Comparison of ENCODE assay signal across 25 cellular contexts in the genomic region with DNA sequence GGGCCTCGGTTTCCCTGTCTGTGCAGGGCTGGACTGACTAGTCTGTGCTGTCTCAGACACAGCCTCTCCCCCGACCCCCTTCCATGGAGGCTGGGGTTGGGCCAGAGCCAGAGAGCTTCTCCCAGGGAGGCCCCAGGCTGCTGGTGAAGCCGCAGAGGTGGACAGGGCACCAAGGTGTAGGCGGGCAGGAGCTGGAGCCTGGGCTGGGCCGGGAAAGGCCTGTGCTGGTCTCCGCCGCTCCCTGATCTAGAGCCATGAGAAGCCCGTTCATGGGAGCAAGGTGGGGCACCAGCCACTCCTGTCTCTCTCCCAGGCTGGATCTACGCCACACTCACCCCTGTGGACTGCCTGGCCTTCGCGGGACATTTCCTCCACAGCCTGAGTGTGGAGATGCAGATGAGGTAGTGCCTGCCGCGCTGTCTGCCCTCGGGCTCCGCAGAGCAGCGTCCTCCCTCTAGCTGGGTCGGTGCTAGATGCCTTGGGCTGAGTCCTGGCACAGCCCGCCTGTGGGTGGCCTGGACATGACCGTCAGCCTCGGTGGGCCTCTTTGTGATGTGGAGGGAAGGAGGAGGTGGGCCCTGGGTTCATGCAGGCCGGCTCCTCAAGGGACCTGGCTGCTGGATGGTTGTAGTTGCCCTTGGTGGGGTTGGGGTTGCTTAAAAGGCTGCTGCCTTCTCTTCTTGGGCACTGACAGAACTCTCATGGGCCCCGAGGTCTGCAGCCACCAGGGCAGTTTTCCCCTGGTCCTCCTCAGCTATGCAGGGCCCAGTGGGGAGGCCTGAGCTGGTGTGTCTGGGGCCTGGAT.
A peak's percentile ranks its signal among the peaks of the same experiment; 100 is the strongest.
DNase-seq lines count a peak whose midpoint lies in the region; ATAC-seq and TF ChIP-seq lines count a peak whose summit lies in the region.
"Had no signal": no experiment of that assay in that cellular context is flagged by ENCODE, and none has a peak within 500 bp of the region (broad histone marks: within the 10 kb centered on the region; RNA-seq: fewer than 3 reads in every experiment).

No MANE protein-coding gene starts in this region.

- H4K91ac ChIP-seq in neuronal stem cell (ENCODE audit: low read depth, low read length, poor library complexity) = no peak overlapping the region

- no peak overlapping the region for H3K9ac ChIP-seq in neuronal stem cell (ENCODE audit: low read depth, low read length, poor library complexity)
- H3K9ac ChIP-seq: BLaER1 had no signal

- H2BK12ac ChIP-seq in neuronal stem cell (ENCODE audit: low read length) = no peak overlapping the region

- no peak overlapping the region for H3K23ac ChIP-seq in neuronal stem cell (ENCODE audit: low read depth, low read length, poor library complexity)

- H3K27me3 ChIP-seq in BE2C (no peaks in the 10 kb centered on the region), WERI-Rb-1 (ENCODE audit: insufficient read depth, low read depth, severe bottlenecking) (no peaks in the 10 kb centered on the region), left ventricle myocardium inferior (ENCODE audit: low read depth) (no peaks in the 10 kb centered on the region), neuronal stem cell (ENCODE audit: control insufficient read depth in 3 of 3, insufficient read depth in 3 of 3, low read depth in 1 of 3, low read length in 3 of 3) (no peaks in the 10 kb centered on the region)
- H3K27me3 ChIP-seq: BLaER1 had no signal

- no peak overlapping the region for H2BK120ac ChIP-seq in neuronal stem cell (ENCODE audit: low read depth, low read length)

- no peak overlapping the region for H2BK15ac ChIP-seq in neuronal stem cell (ENCODE audit: low read length)

- peaks cover 2% of the 10 kb centered on the region for H3K79me1 ChIP-seq in neuronal stem cell (ENCODE audit: low read depth, low read length)

- H3K4me3 ChIP-seq in BE2C (ENCODE audit: low read depth, low read length) (no peak overlapping the region), WERI-Rb-1 (ENCODE audit: low read depth, low read length) (no peak overlapping the region), left ventricle myocardium inferior (no peak overlapping the region), neuronal stem cell (ENCODE audit: low read length in 2 of 2) (no peak overlapping the region)
- H3K4me3 ChIP-seq: BLaER1, K562 had no signal

- H3K4me1 ChIP-seq in BE2C = no peaks in the 10 kb centered on the region
- H3K4me1 ChIP-seq in left ventricle myocardium inferior = peaks cover 7% of the 10 kb centered on the region
- H3K4me1 ChIP-seq in neuronal stem cell (ENCODE audit: control insufficient read depth in 2 of 2, insufficient read depth in 1 of 2, low read depth in 1 of 2, low read length in 2 of 2) = peaks cover 0 to 2% of the 10 kb centered on the region in 2 donors
- H3K4me1 ChIP-seq: BLaER1 had no signal

- peak; percentile 3 for DNase-seq in BE2C
- DNase-seq in WERI-Rb-1 = peak; percentile 11
- DNase-seq in left ventricle myocardium inferior = peak; percentile 11
- no peak for DNase-seq in neuronal stem cell (ENCODE audit: low spot score)
- no peak for DNase-seq in islet precursor cell
- no peak for DNase-seq in effector CD8-positive, alpha-beta T cell (lab: John Stamatoyannopoulos, UW)
- DNase-seq: activated CD4-positive, alpha-beta T cell treated with anti-CD3 and anti-CD28 coated beads, Interleukin-2, amount 50 U/mL, for 48 hours; activated CD8-positive, alpha-beta memory T cell treated with anti-CD3 and anti-CD28 coated beads, Interleukin-2, amount 50 U/mL, for 48 hours; effector memory CD4-positive, alpha-beta T cell; erythroblast; GF-D8; H9; kidney glomerular epithelial cell; mesendoderm; NCI-H1105; NCI-H1930; NCI-H526; occipital lobe; stimulated activated CD4-positive, alpha-beta T cell treated with anti-CD3 and anti-CD28 coated beads, Interleukin-2, amount 100 ng/mL, for 48 hours had no signal

- H2BK5ac ChIP-seq in neuronal stem cell (ENCODE audit: low read length) = no peak overlapping the region

- no peak overlapping the region for H3K18ac ChIP-seq in neuronal stem cell (ENCODE audit: low read length)

- no peak for TF ChIP-seq CTCF in BE2C (IDR thresholded peaks at IDR 0.05; ENCODE audit: low read depth, low read length)
- TF ChIP-seq CTCF in WERI-Rb-1 (IDR thresholded peaks at IDR 0.05; ENCODE audit: low read depth, low read length) = no peak
- no peak for TF ChIP-seq CTCF in left ventricle myocardium inferior (IDR thresholded peaks at IDR 0.05; ENCODE audit: borderline replicate concordance)

- no peak overlapping the region for H3K27ac ChIP-seq in WERI-Rb-1
- no peak overlapping the region for H3K27ac ChIP-seq in left ventricle myocardium inferior (replicated peaks)
- H3K27ac ChIP-seq in neuronal stem cell (replicated peaks; ENCODE audit: low read length) = no peak overlapping the region
- H3K27ac ChIP-seq: BLaER1 had no signal

- no CpG with 5 or more reads among the region's 22 CpGs for WGBS in neuronal stem cell (ENCODE audit: extremely low coverage in 2 of 2, insufficient read length in 2 of 2, insufficient replicate concordance in 1 of 2), 2 donors

- H3K14ac ChIP-seq in neuronal stem cell (ENCODE audit: low read length) = peak overlapping the region; percentile 11

- H2AK5ac ChIP-seq in neuronal stem cell (ENCODE audit: low read depth, low read length) = no peak overlapping the region

- intact Hi-C loops in left ventricle myocardium inferior (cut with micrococcal nuclease) = no loop called here

- ATAC-seq in HG03175 (IDR thresholded peaks at IDR 0.05; ENCODE audit: unreplicated experiment) (no peak), GM21529 (IDR thresholded peaks at IDR 0.05; ENCODE audit: unreplicated experiment) (no peak)
- ATAC-seq: activated CD4-positive, CD25-positive, alpha-beta regulatory T cell treated with anti-CD3 and anti-CD28 coated beads, Interleukin-2, amount 50 U/mL, for 24 hours; K562; T-cell had no signal

- H4K8ac ChIP-seq in neuronal stem cell (ENCODE audit: low read depth, low read length) = no peak overlapping the region

- no peaks in the 10 kb centered on the region for H3K9me3 ChIP-seq in BE2C
- no peaks in the 10 kb centered on the region for H3K9me3 ChIP-seq in WERI-Rb-1 (ENCODE audit: severe bottlenecking)
- no peaks in the 10 kb centered on the region for H3K9me3 ChIP-seq in left ventricle myocardium inferior (replicated peaks)
- peaks cover 0 to 2% of the 10 kb centered on the region in 2 donors for H3K9me3 ChIP-seq in neuronal stem cell (replicated peaks in 1 of 2; ENCODE audit: control insufficient read depth in 2 of 2, insufficient read depth in 1 of 2, low read depth in 1 of 2, low read length in 2 of 2)

- no peak overlapping the region for H3K4ac ChIP-seq in neuronal stem cell (ENCODE audit: low read length)

- H3K4me2 ChIP-seq in neuronal stem cell (ENCODE audit: insufficient read depth, low read length, poor library complexity, severe bottlenecking) = no peak overlapping the region
- H3K4me2 ChIP-seq: BLaER1 had no signal

- H3K36me3 ChIP-seq in BE2C (no peaks in the 10 kb centered on the region; the same call in 1 of the 2 replicates), WERI-Rb-1 (peaks cover 24% of the 10 kb centered on the region; the same call in 1 of the 2 replicates), left ventricle myocardium inferior (peaks cover 93% of the 10 kb centered on the region), neuronal stem cell (replicated peaks in 1 of 2; ENCODE audit: control insufficient read depth in 2 of 2, insufficient read depth in 2 of 2, low read length in 2 of 2) (peaks cover 19 to 91% of the 10 kb centered on the region in 2 donors)

- H2AFZ ChIP-seq in neuronal stem cell (ENCODE audit: low read length) = no peak overlapping the region

Comparison
In these comparisons a context has a peak if more than half of its experiments do, and no peak if none do; other contexts are left out.
1. DNase-seq: peak in BE2C (single experiment), WERI-Rb-1 (single experiment) and left ventricle myocardium inferior (single experiment); none in neuronal stem cell (single experiment), islet precursor cell (single experiment) and effector CD8-positive, alpha-beta T cell (single experiment).